In genomic region chr17:17424552-17424951, GRCh38 we compare ENCODE assay signal across 27 cellular contexts.
"Had no signal": no experiment of that assay in that cellular context is flagged by ENCODE, and none has a peak within 500 bp of the region (broad histone marks: within the 10 kb centered on the region; RNA-seq: fewer than 3 reads in every experiment).

No MANE protein-coding gene starts in this region.

- DNase-seq: activated CD4-positive, alpha-beta T cell treated with anti-CD3 and anti-CD28 coated beads, Interleukin-2, amount 10 ng/mL, durations not matched to agents 24 days and 14 days; activated CD4-positive, alpha-beta T cell treated with anti-CD3 and anti-CD28 coated beads, Interleukin-2, amount 50 U/mL, for 4 hours; activated CD4-positive, CD25-positive, alpha-beta regulatory T cell; activated CD8-positive, alpha-beta memory T cell treated with anti-CD3 and anti-CD28 coated beads, Interleukin-2, amount 50 U/mL, for 4 hours; activated CD8-positive, alpha-beta T cell treated with anti-CD3 and anti-CD28 coated beads, Interleukin-2, amount 10 ng/mL, durations not matched to agents 7 days and 5 days; activated naive CD4-positive, alpha-beta T cell treated with anti-CD3 and anti-CD28 coated beads, Interleukin-2, amount 10 ng/mL, durations not matched to agents 7 days and 5 days; activated naive CD8-positive, alpha-beta T cell treated with anti-CD3 and anti-CD28 coated beads, Interleukin-2, amount 50 U/mL, for 24 hours; activated T-cell treated with anti-CD3 and anti-CD28 coated beads for 4 hours; activated T-cell treated with anti-CD3 and anti-CD28 coated beads, Interleukin-2, amount 50 U/mL, for 4 hours; anterior cingulate cortex; caudate nucleus; cerebellar nuclear complex; Karpas-422; NCI-H1048; NCI-H1105 treated with DMSO at 0.1 percent for 48 hours; NCI-H1436; NCI-H1694; NCI-H1930; NCI-H2081 treated with DMSO at 0.1 percent for 48 hours; NCI-H345; NCI-H524 treated with DMSO at 0.1 percent for 48 hours; PC-9; SHP77; T1000; WERI-Rb-1 had no signal

- H3K4me2 ChIP-seq: PC-9 had no signal

- H3K27me3 ChIP-seq: SJCRH30 had no signal

- H3K27ac ChIP-seq: PC-9, SJCRH30, SK-N-MC, WERI-Rb-1 had no signal

- H3K4me3 ChIP-seq: PC-9, SJCRH30, SK-N-MC had no signal

- H2AFZ ChIP-seq: PC-9 had no signal

- H3K36me3 ChIP-seq: SJCRH30, WERI-Rb-1 had no signal
